Comparison of ENCODE assay signal across 8 cellular contexts in genomic region chr12:14802961-14803829, GRCh38. TPM values are rescaled to one million over a fixed set of nuclear protein-coding genes. Genes with fewer than 3 reads are reported as not detected.
DNase-seq lines count a peak whose midpoint lies in the region; ATAC-seq lines count a peak whose summit lies in the region.

C12orf60 (plus strand) TSS chr12:14803670; CDS start chr12:14822936, 19,266 bp downstream.
WBP11 (minus strand) TSS chr12:14803478; CDS start chr12:14801383, 2,095 bp downstream.

- DNase-seq in DMS53 treated with DMSO at 0.1 percent for 48 hours (lab: John Stamatoyannopoulos, UW; ENCODE audit: unreplicated experiment) (peak; percentile 100), OCI-M2 (lab: John Stamatoyannopoulos, UW; ENCODE audit: unreplicated experiment) (peak; percentile 35), mucosa of gallbladder (ENCODE audit: low spot score) (peak; percentile 97)
- DNase-seq in Jurkat, Clone E6-1 (ENCODE audit: low read depth, low spot score): peak; percentile 99
- peak; percentile 79 for DNase-seq in activated T-cell treated with anti-CD3 and anti-CD28 coated beads, Interleukin-2, amount 50 U/mL, for 1 hour
- DNase-seq in stimulated activated CD8-positive, alpha-beta memory T cell treated with anti-CD3 and anti-CD28 coated beads, Interleukin-4, amount 100 ng/mL, for 24 hours (ENCODE audit: low read depth): peak; percentile 72

- peak within 1 kb of the TSS; percentile 74 to 97 for H3K27ac ChIP-seq in esophagus (ENCODE audit: low read depth in 2 of 2, low read length in 1 of 2)

- H3K9me3 ChIP-seq in esophagus (ENCODE audit: control insufficient read depth in 2 of 2, insufficient read depth in 1 of 2, low read depth in 1 of 2, low read length in 1 of 2): no peaks in the 10 kb centered on the region

- H3K27me3 ChIP-seq in esophagus (ENCODE audit: control insufficient read depth in 1 of 2, insufficient read depth in 2 of 2, low read length in 2 of 2): no peaks in the 10 kb centered on the region

- peak; percentile 99 for ATAC-seq in GM21717 (IDR thresholded peaks at IDR 0.05; ENCODE audit: unreplicated experiment)

- H3K4me1 ChIP-seq in esophagus (ENCODE audit: control insufficient read depth in 2 of 2, insufficient read depth in 2 of 2, low read length in 1 of 2): no peaks in the 10 kb centered on the region

- 0% methylated on average over 47 to 51 of the region's 51 CpGs for WGBS in esophagus, 2 donors

- peaks cover 2 to 4% of the 10 kb centered on the region in 2 donors for H3K36me3 ChIP-seq in esophagus (ENCODE audit: control insufficient read depth in 2 of 2, insufficient read depth in 2 of 2, low read length in 1 of 2)

- peak within 1 kb of the TSS; percentile 94 for H3K4me3 ChIP-seq in Jurkat, Clone E6-1 (ENCODE audit: low read length)
- peak within 1 kb of the TSS; percentile 82 to 100 for H3K4me3 ChIP-seq in esophagus (ENCODE audit: low read depth in 1 of 2, low read length in 2 of 2)

RNA-seq across cellular contexts. Expression of gene C12orf60, which starts in this region (rescaled TPM):
- polyA plus RNA-seq in Jurkat, Clone E6-1 (2012; ENCODE audit: insufficient read depth, insufficient read length): 3.9 TPM
- under 1 TPM; 0.33 to 0.65 TPM for polyA plus RNA-seq in esophagus
- 0.43 TPM for total RNA-seq in mucosa of gallbladder

RNA-seq across cellular contexts. Expression of gene WBP11, which starts in this region (rescaled TPM):
- 118 TPM for polyA plus RNA-seq in Jurkat, Clone E6-1 (2012; ENCODE audit: insufficient read depth, insufficient read length)
- 10 to 100 TPM; 10.7 to 15.2 TPM for polyA plus RNA-seq in esophagus
- 41.1 TPM for total RNA-seq in mucosa of gallbladder

Comparison
In these comparisons a context has a peak if more than half of its experiments do, and no peak if none do; other contexts are left out.
1. Peak in every context shown above with its lines: DNase-seq, ATAC-seq, H3K4me3 ChIP-seq and H3K27ac ChIP-seq.
2. DNase-seq: peak in every context shown above with its lines; median percentile 100 in DMS53 treated with DMSO at 0.1 percent for 48 hours; 99 in Jurkat, Clone E6-1; 97 in mucosa of gallbladder; 79 in activated T-cell treated with anti-CD3 and anti-CD28 coated beads, Interleukin-2, amount 50 U/mL, for 1 hour; 72 in stimulated activated CD8-positive, alpha-beta memory T cell treated with anti-CD3 and anti-CD28 coated beads, Interleukin-4, amount 100 ng/mL, for 24 hours; 35 in OCI-M2.